18 cellular contexts compared by ENCODE assay signal in the genomic region with DNA sequence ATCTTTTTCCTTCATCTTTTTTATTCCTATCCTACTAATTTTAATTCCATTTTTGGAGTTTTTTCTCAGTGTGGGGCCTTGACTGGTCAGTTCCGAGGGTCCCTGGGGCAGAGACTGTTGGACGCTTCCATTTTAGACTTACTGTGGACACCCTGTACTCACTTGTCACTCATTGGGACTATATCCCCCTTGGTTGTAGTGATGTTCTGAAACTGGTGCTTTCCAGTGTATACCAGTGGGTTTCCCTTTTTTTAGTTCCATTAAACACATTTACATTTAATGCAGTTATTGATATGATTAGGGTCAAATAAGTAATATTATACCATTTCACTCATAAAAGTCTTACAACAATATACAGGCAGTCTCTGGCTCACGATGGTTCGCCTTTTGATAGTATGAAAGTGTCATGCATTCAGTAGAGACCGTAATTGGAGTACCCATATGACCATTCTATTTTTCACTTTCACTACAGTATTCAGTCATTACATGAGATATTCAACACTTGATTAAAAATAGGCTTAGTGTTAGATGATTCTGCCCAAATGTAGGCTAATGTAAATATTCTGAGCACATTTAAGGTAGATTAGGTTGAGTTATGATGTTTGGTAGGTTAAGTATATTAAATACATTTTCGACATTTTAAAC. TPM values are rescaled to one million over a fixed set of nuclear protein-coding genes. Genes with fewer than 3 reads are reported as not detected.
A peak's percentile ranks its signal among the peaks of the same experiment; 100 is the strongest.
DNase-seq lines count a peak whose midpoint lies in the region; ATAC-seq and TF ChIP-seq lines count a peak whose summit lies in the region.
"Had no signal": no experiment of that assay in that cellular context is flagged by ENCODE, and none has a peak within 500 bp of the region (broad histone marks: within the 10 kb centered on the region; RNA-seq: fewer than 3 reads in every experiment).

No MANE protein-coding gene starts in this region.

- no peak overlapping the region for H3K4me3 Mint-ChIP-seq in central memory CD8-positive, alpha-beta T cell
- H3K4me3 Mint-ChIP-seq: nephron progenitor cell; T-helper 2 cell treated with Interferon-gamma antibody and Interleukin-4, amounts not matched to agents 5 μg/mL and 100 μg/mL, for 36 hours had no signal

- H3K27ac ChIP-seq in thyroid gland: no peak overlapping the region
- H3K27ac ChIP-seq: PC-9 had no signal

- H3K4me3 ChIP-seq in thyroid gland (replicated peaks in 1 of 3): no peak overlapping the region
- H3K4me3 ChIP-seq: PC-9 had no signal

- WGBS in thyroid gland, 2 donors: 88 to 89% methylated on average over 6 of the region's 6 CpGs

- no peaks in the 10 kb centered on the region for H3K9me3 ChIP-seq in thyroid gland

- peaks cover 32% of the 10 kb centered on the region for H3K36me3 Mint-ChIP-seq in central memory CD8-positive, alpha-beta T cell (ENCODE audit: insufficient read depth)

- no peaks in the 10 kb centered on the region for H3K27me3 Mint-ChIP-seq in central memory CD8-positive, alpha-beta T cell

- peaks cover 15% of the 10 kb centered on the region for H3K4me1 Mint-ChIP-seq in central memory CD8-positive, alpha-beta T cell
- H3K4me1 Mint-ChIP-seq: nephron progenitor cell had no signal

- no peak for DNase-seq in central memory CD8-positive, alpha-beta T cell (ENCODE audit: low spot score in 2 of 2)
- DNase-seq in NCI-H1694 treated with DMSO at 0.1 percent for 48 hours (lab: John Stamatoyannopoulos, UW): no peak
- no peak for DNase-seq in NCI-H128 (lab: John Stamatoyannopoulos, UW; ENCODE audit: unreplicated experiment)
- no peak for DNase-seq in HT-29 (ENCODE audit: low spot score)
- no peak for DNase-seq in thyroid gland
- DNase-seq: activated T-cell treated with anti-CD3 and anti-CD28 coated beads for 4 hours; COR-L47; kidney; NCI-H1694; nephron progenitor cell; PC-9; stimulated activated CD4-positive, alpha-beta T cell treated with anti-CD3 and anti-CD28 coated beads, Interleukin-12 subunit alpha, Interleukin-12 subunit beta, amount 100 ng/mL, for 4 hours; stimulated activated naive CD4-positive, alpha-beta T cell had no signal

- TF ChIP-seq POLR2A in thyroid gland (IDR thresholded peaks at IDR 0.05): no peak

- H3K27me3 ChIP-seq in thyroid gland: no peaks in the 10 kb centered on the region

- intact Hi-C loops in thyroid gland (cut with DNase I): no loop called here

- peak overlapping the region; percentile 88 for H3K27ac Mint-ChIP-seq in central memory CD8-positive, alpha-beta T cell (ENCODE audit: low read depth)
- H3K27ac Mint-ChIP-seq: nephron progenitor cell; T-helper 2 cell treated with Interferon-gamma antibody and Interleukin-4, amounts not matched to agents 5 μg/mL and 100 μg/mL, for 36 hours had no signal

- TF ChIP-seq CTCF in thyroid gland (IDR thresholded peaks at IDR 0.05): no peak

- H3K4me1 ChIP-seq in thyroid gland: no peaks in the 10 kb centered on the region

- peak; percentile 91 for ATAC-seq in GM18858 (IDR thresholded peaks at IDR 0.05; ENCODE audit: unreplicated experiment)
- peak; percentile 87 for ATAC-seq in GM21390 (IDR thresholded peaks at IDR 0.05; ENCODE audit: unreplicated experiment)
- peak; percentile 90 for ATAC-seq in HG03103 (IDR thresholded peaks at IDR 0.05; ENCODE audit: low read depth, unreplicated experiment)
- no peak for ATAC-seq in central memory CD8-positive, alpha-beta T cell (replicated peaks; ENCODE audit: extremely low read depth, poor library complexity, severe bottlenecking)

- H3K9me3 Mint-ChIP-seq in central memory CD8-positive, alpha-beta T cell: no peaks in the 10 kb centered on the region

- H3K36me3 ChIP-seq in thyroid gland: no peaks in the 10 kb centered on the region

RNA-seq across cellular contexts. Expression of a gene that starts 46.0 kb away (rescaled TPM):
- 9.8 and 15.3 TPM in 2 replicates for total RNA-seq in HT-29 (2014; rRNA removed; shearing (Covaris generic))
- 10 to 100 TPM; 14.0 to 21.0 (median 17.2) TPM for total RNA-seq in thyroid gland

RNA-seq across cellular contexts. Expression of a gene that starts 51.1 kb away (rescaled TPM):
- total RNA-seq in HT-29 (2014; rRNA removed; shearing (Covaris generic)): not detected in 2 replicates
- 1 to 10 TPM in 3 of 4 donors, not detected in 1; 1.0 to 8.1 (median 3.5) TPM for total RNA-seq in thyroid gland
- total RNA-seq: HT1080, PC-9 had no signal
